Comparison of ENCODE assay signal across 19 cellular contexts in genomic region chr1:182674346-182675246, GRCh38. TPM values are rescaled to one million over a fixed set of nuclear protein-coding genes. Genes with fewer than 3 reads are reported as not detected.
DNase-seq lines count a peak whose midpoint lies in the region; ATAC-seq and TF ChIP-seq lines count a peak whose summit lies in the region.
"Had no signal": no experiment of that assay in that cellular context is flagged by ENCODE, and none has a peak within 500 bp of the region (broad histone marks: within the 10 kb centered on the region; RNA-seq: fewer than 3 reads in every experiment).

No MANE protein-coding gene starts in this region.

- ATAC-seq in RWPE2 (ENCODE audit: low read depth) (peak; percentile 41), HG02623 (IDR thresholded peaks at IDR 0.05; ENCODE audit: unreplicated experiment) (no peak), HG03571 (IDR thresholded peaks at IDR 0.05; ENCODE audit: unreplicated experiment) (no peak)
- ATAC-seq: foreskin keratinocyte had no signal

- no peak overlapping the region for H3K9ac ChIP-seq in mesenchymal stem cell (ENCODE audit: low read length)

- H3K23ac ChIP-seq in mesenchymal stem cell (ENCODE audit: low read length in 2 of 2) = no peak overlapping the region

- no peak overlapping the region for H2BK12ac ChIP-seq in mesenchymal stem cell (ENCODE audit: low read length in 2 of 2)

- peaks cover 0 to 2% (median 0%) of the 10 kb centered on the region in 7 donors for H3K9me3 Mint-ChIP-seq in CD14-positive monocyte

- no peaks in the 10 kb centered on the region for H3K36me3 Mint-ChIP-seq in CD14-positive monocyte
- H3K36me3 Mint-ChIP-seq: activated naive CD8-positive, alpha-beta T cell had no signal

- H3K27ac ChIP-seq in RWPE2 (ENCODE audit: poor library complexity, severe bottlenecking) (no peak overlapping the region), mesenchymal stem cell (ENCODE audit: low read length, poor library complexity, severe bottlenecking) (no peak overlapping the region)
- H3K27ac ChIP-seq: foreskin keratinocyte had no signal

- no peak overlapping the region for H3K4me2 ChIP-seq in mesenchymal stem cell (ENCODE audit: low read length, poor library complexity, severe bottlenecking)

- H2BK15ac ChIP-seq in mesenchymal stem cell (ENCODE audit: low read depth, poor library complexity, severe bottlenecking) = no peak overlapping the region

- H3K27me3 Mint-ChIP-seq in CD14-positive monocyte (ENCODE audit: low read depth in 3 of 3) = peaks cover 13 to 18% (median 15%) of the 10 kb centered on the region in 3 donors

- no peak overlapping the region for H2AK5ac ChIP-seq in mesenchymal stem cell (ENCODE audit: low read length, severe bottlenecking)

- no peaks in the 10 kb centered on the region for H3K4me1 ChIP-seq in RWPE2 (ENCODE audit: insufficient read depth, poor library complexity, severe bottlenecking)
- H3K4me1 ChIP-seq in mesenchymal stem cell (ENCODE audit: control insufficient read depth, insufficient read depth, low read depth, low read length) = no peaks in the 10 kb centered on the region
- H3K4me1 ChIP-seq: foreskin keratinocyte had no signal

- no peak overlapping the region for H3K27ac Mint-ChIP-seq in CD14-positive monocyte
- H3K27ac Mint-ChIP-seq: activated naive CD8-positive, alpha-beta T cell had no signal

- H3K14ac ChIP-seq in mesenchymal stem cell (ENCODE audit: low read length in 2 of 2) = no peak overlapping the region

- H3K4me3 Mint-ChIP-seq in CD14-positive monocyte = no peak overlapping the region
- H3K4me3 Mint-ChIP-seq: activated naive CD8-positive, alpha-beta T cell had no signal

- TF ChIP-seq CTCF in RWPE2 (IDR thresholded peaks at IDR 0.05; ENCODE audit: poor library complexity, severe bottlenecking) = no peak
- no peak for TF ChIP-seq CTCF in fibroblast of the aortic adventitia (IDR thresholded peaks at IDR 0.05; ENCODE audit: insufficient read depth, low read length)
- no peak for TF ChIP-seq CTCF in CD14-positive monocyte (IDR thresholded peaks at IDR 0.05)

- no peak overlapping the region for H2BK5ac ChIP-seq in mesenchymal stem cell (ENCODE audit: low read depth, low read length, poor library complexity, severe bottlenecking)

- intact Hi-C loops in CD14-positive monocyte (cut with micrococcal nuclease) = no loop called here

- 41% methylated on average over 8 of the region's 8 CpGs for WGBS in mesenchymal stem cell

- H3K18ac ChIP-seq in mesenchymal stem cell (ENCODE audit: low read depth in 1 of 2, low read length in 2 of 2) = no peak overlapping the region

- no peaks in the 10 kb centered on the region for H3K79me1 ChIP-seq in mesenchymal stem cell (replicated peaks; ENCODE audit: low read length, poor library complexity, severe bottlenecking)

- H3K36me3 ChIP-seq in RWPE2 (ENCODE audit: low read depth) = no peaks in the 10 kb centered on the region
- no peaks in the 10 kb centered on the region for H3K36me3 ChIP-seq in mesenchymal stem cell (ENCODE audit: control insufficient read depth in 1 of 2, insufficient read depth in 2 of 2, low read depth in 1 of 2, low read length in 2 of 2)

- no peak overlapping the region for H4K91ac ChIP-seq in mesenchymal stem cell (ENCODE audit: low read length)

- H3K4ac ChIP-seq in mesenchymal stem cell (ENCODE audit: low read depth in 1 of 2, low read length in 2 of 2) = no peak overlapping the region

- H3K27me3 ChIP-seq in RWPE2 (ENCODE audit: insufficient read depth, poor library complexity, severe bottlenecking) (no peaks in the 10 kb centered on the region), mesenchymal stem cell (ENCODE audit: control insufficient read depth in 1 of 2, insufficient read depth in 1 of 2, low read length in 2 of 2) (peaks cover 11 to 28% of the 10 kb centered on the region in 2 experiments)

- no peak overlapping the region for H2AFZ ChIP-seq in mesenchymal stem cell (ENCODE audit: low read depth, low read length)

- no peak overlapping the region for H4K8ac ChIP-seq in mesenchymal stem cell (ENCODE audit: low read length)

- H3K9me3 ChIP-seq in RWPE2 (ENCODE audit: severe bottlenecking) (no peaks in the 10 kb centered on the region), mesenchymal stem cell (ENCODE audit: control insufficient read depth, low read length) (no peaks in the 10 kb centered on the region)

- H3K4me1 Mint-ChIP-seq in CD14-positive monocyte = peaks cover 2% of the 10 kb centered on the region

- H3K4me3 ChIP-seq in RWPE2 (ENCODE audit: severe bottlenecking) (no peak overlapping the region), fibroblast of the aortic adventitia (ENCODE audit: low read depth, low read length) (no peak overlapping the region), mesenchymal stem cell (ENCODE audit: insufficient read depth in 1 of 2, low read depth in 1 of 2, low read length in 2 of 2) (no peak overlapping the region)

- DNase-seq in AG08395 (ENCODE audit: low spot score) (peak; percentile 25), RWPE2 (ENCODE audit: low spot score) (no peak), fibroblast of the aortic adventitia (ENCODE audit: low read depth) (peak; percentile 54), mesenchymal stem cell (peak; percentile 9), CD14-positive monocyte (ENCODE audit: low spot score) (no peak), HuH-7.5 (ENCODE audit: low spot score) (no peak)
- DNase-seq: foreskin keratinocyte, NCI-H1436, NCI-H82, occipital lobe, SIG-M5 had no signal

- H2BK120ac ChIP-seq in mesenchymal stem cell (ENCODE audit: low read depth, low read length) = no peak overlapping the region

RNA-seq across cellular contexts. Expression of gene RGS8, which starts 9.8 kb away (rescaled TPM):
- total RNA-seq in fibroblast of the aortic adventitia (ENCODE audit: low replicate concordance) = 0.16 TPM in 1 of 2 replicates, not detected in the other
- not detected for polyA plus RNA-seq in mesenchymal stem cell (2013, experiment 1 of 2)
- not detected for polyA plus RNA-seq in mesenchymal stem cell (2013, experiment 2 of 2)
- not detected for polyA plus RNA-seq in CD14-positive monocyte
- total RNA-seq: Daoy, dermis microvascular lymphatic vessel endothelial cell, foreskin keratinocyte, H4, lower leg skin had no signal
- polyA plus RNA-seq: AG04450, foreskin keratinocyte had no signal

Comparison
In these comparisons a context has a peak if more than half of its experiments do, and no peak if none do; other contexts are left out.
1. DNase-seq: peak in AG08395 (single experiment), fibroblast of the aortic adventitia (single experiment) and mesenchymal stem cell (single experiment); none in RWPE2 (single experiment), CD14-positive monocyte (single experiment) and HuH-7.5 (single experiment).